Comparison of ENCODE assay signal across 8 cellular contexts in genomic region chr6:139370707-139371345, GRCh38. TPM values are rescaled to one million over a fixed set of nuclear protein-coding genes. Genes with fewer than 3 reads are reported as not detected.
DNase-seq lines count a peak whose midpoint lies in the region; ATAC-seq and TF ChIP-seq lines count a peak whose summit lies in the region.
"Had no signal": no experiment of that assay in that cellular context is flagged by ENCODE, and none has a peak within 500 bp of the region (broad histone marks: within the 10 kb centered on the region; RNA-seq: fewer than 3 reads in every experiment).

No MANE protein-coding gene starts in this region.

- H3K4me1 Mint-ChIP-seq in glutamatergic neuron (ENCODE audit: low read depth, unreplicated experiment) = peaks cover 32% of the 10 kb centered on the region

- peak overlapping the region in 1 of 7 experiments; percentile 11 for H3K4me3 ChIP-seq in skin epidermis

- H3K4me3 Mint-ChIP-seq in glutamatergic neuron (ENCODE audit: unreplicated experiment) = peak overlapping the region; percentile 100

- H3K9me3 Mint-ChIP-seq in glutamatergic neuron (ENCODE audit: unreplicated experiment) = peaks cover 23% of the 10 kb centered on the region

- CTCF ChIA-PET in HEK293T (lab: Yijun Ruan, JAX) = interaction anchor here (0.6 to 1.5 kb wide), 3 partner anchors 50 to 845 kb away, joined by 3 to 4 read pairs (median 3); no protein-coding TSS in a partner anchor

- H3K27me3 Mint-ChIP-seq in glutamatergic neuron (ENCODE audit: unreplicated experiment) = peaks cover 16% of the 10 kb centered on the region

- peak overlapping the region; percentile 89 for H3K27ac Mint-ChIP-seq in glutamatergic neuron (ENCODE audit: unreplicated experiment)

- peaks cover 4% of the 10 kb centered on the region for H3K36me3 Mint-ChIP-seq in glutamatergic neuron (ENCODE audit: unreplicated experiment)

- no peak for ATAC-seq in HG02588 (IDR thresholded peaks at IDR 0.05; ENCODE audit: unreplicated experiment)

- POLR2A ChIA-PET in HEK293T (lab: Yijun Ruan, JAX) = interaction anchor here (1.2 to 1.6 kb wide), 3 partner anchors 217 to 507 kb away, joined by 3 to 4 read pairs (median 3); no protein-coding TSS in a partner anchor

- H3K27ac ChIP-seq in VCaP = peak overlapping the region; percentile 99
- H3K27ac ChIP-seq in skin epidermis = peak overlapping the region in 11 of 21 experiments; percentile 24 to 99 (median 63)
- H3K27ac ChIP-seq: epithelial cell of prostate had no signal

- TF ChIP-seq CTCF in VCaP (conservative IDR thresholded peaks at IDR 0.05) (no peak), glutamatergic neuron (IDR thresholded peaks at IDR 0.05; ENCODE audit: partially characterized antibody, unreplicated experiment) (no peak)

- DNase-seq in HEK293T (ENCODE audit: extremely low spot score) (no peak), glutamatergic neuron (no peak), pons (ENCODE audit: low spot score) (no peak)
- DNase-seq in stimulated activated CD4-positive, alpha-beta T cell treated with anti-CD3 and anti-CD28 coated beads, Interleukin-12 subunit alpha, Interleukin-12 subunit beta, amount 100 ng/mL, for 4 hours = no peak

TF ChIP-seq in HEK293T, 16 proteins besides CTCF, POLR2A, EP300 and RAD21:
- no peak for TF ChIP-seq ARNT (IDR thresholded peaks at IDR 0.05)
- peak; percentile 59 for TF ChIP-seq ZNF384 (IDR thresholded peaks at IDR 0.05)

RNA-seq across cellular contexts. Expression of gene CITED2, which starts 3.6 kb away (rescaled TPM):
- total RNA-seq in glutamatergic neuron (ENCODE audit: unreplicated experiment) = 66.5 TPM
